ENCODE assay signal across 30 cellular contexts in the genomic region with DNA sequence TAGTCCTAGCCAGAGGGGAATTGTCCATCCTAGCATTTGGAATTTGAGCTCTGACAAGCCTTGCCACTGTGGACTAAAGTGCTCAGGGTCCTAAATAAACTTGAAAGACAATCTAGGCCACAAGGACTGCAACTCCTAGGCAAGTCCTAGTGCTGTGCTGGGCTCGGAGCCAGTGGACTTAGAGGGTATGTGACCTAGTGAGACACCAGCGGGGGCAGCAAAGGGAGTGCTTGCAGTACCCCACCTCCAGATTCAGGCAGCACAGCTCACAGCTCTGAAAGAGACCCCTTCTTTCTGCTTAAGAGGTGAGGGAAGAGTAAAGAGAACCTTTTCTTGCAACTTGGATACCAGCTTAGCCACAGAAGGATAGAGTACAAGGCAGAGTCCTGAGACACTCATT.
"Had no signal": no experiment of that assay in that cellular context is flagged by ENCODE, and none has a peak within 500 bp of the region (broad histone marks: within the 10 kb centered on the region; RNA-seq: fewer than 3 reads in every experiment).

No MANE protein-coding gene starts in this region.

- H3K27ac ChIP-seq: ovary, parathyroid adenoma, psoas muscle, right lobe of liver, sigmoid colon, suprapubic skin, testis, tibial artery, transverse colon, upper lobe of right lung, uterus had no signal

- H3K27ac Mint-ChIP-seq: naive thymus-derived CD8-positive, alpha-beta T cell; natural killer cell treated with Interleukin-12 subunit alpha and Interleukin-12 subunit beta and Interleukin-15 and Interleukin-18, amount 100 ng/mL, for 72 hours; nephron progenitor cell; progenitor cell of endocrine pancreas; stimulated activated memory B cell treated with anti-CD40 and anti-IgM and Interleukin-4, amounts not matched to agents 10 μg/mL and 1 μg/mL and 100 μg/mL, for 72 hours; stimulated activated naive CD8-positive, alpha-beta T cell treated with anti-CD3 and anti-CD28 coated beads, Interleukin-15, amount 100 ng/mL, for 72 hours; type B pancreatic cell had no signal

- DNase-seq: naive thymus-derived CD8-positive, alpha-beta T cell; nephron progenitor cell; occipital lobe; ovary; posterior cingulate gyrus; psoas muscle; right cardiac atrium; right lobe of liver; sigmoid colon; small intestine; stimulated activated CD4-positive, alpha-beta T cell treated with anti-CD3 and anti-CD28 coated beads, Interleukin-15, amount 100 ng/mL, for 24 hours; stimulated activated CD4-positive, alpha-beta T cell treated with anti-CD3 and anti-CD28 coated beads, Interleukin-2, amount 100 ng/mL, for 24 hours; stimulated activated CD4-positive, alpha-beta T cell treated with anti-CD3 and anti-CD28 coated beads, Interleukin-2, amount 100 ng/mL, for 48 hours; stimulated activated CD4-positive, alpha-beta T cell treated with anti-CD3 and anti-CD28 coated beads, Interleukin-4, amount 100 ng/mL, for 24 hours; stimulated activated naive CD4-positive, alpha-beta T cell; stimulated activated naive CD8-positive, alpha-beta T cell treated with anti-CD3 and anti-CD28 coated beads, Interleukin-15, amount 100 ng/mL, for 72 hours; stimulated activated naive CD8-positive, alpha-beta T cell treated with anti-CD3 and anti-CD28 coated beads, Interleukin-15, Interleukin-2, amounts not matched to agents 100 U/mL and 50 U/mL, for 24 hours; substantia nigra; testis; tibial artery; transverse colon; upper lobe of right lung; uterus had no signal

- H3K9ac ChIP-seq: parathyroid adenoma had no signal

- H3K4me1 ChIP-seq: parathyroid adenoma, psoas muscle, right lobe of liver, sigmoid colon, suprapubic skin, testis, tibial artery, transverse colon, upper lobe of right lung, uterus had no signal

- H3K36me3 Mint-ChIP-seq: natural killer cell treated with Interleukin-12 subunit alpha and Interleukin-12 subunit beta and Interleukin-15 and Interleukin-18, amount 100 ng/mL, for 72 hours; stimulated activated memory B cell treated with anti-CD40 and anti-IgM and Interleukin-4, amounts not matched to agents 10 μg/mL and 1 μg/mL and 100 μg/mL, for 72 hours had no signal

- H2AFZ ChIP-seq: parathyroid adenoma had no signal

- H3K4me3 Mint-ChIP-seq: naive thymus-derived CD8-positive, alpha-beta T cell; natural killer cell treated with Interleukin-12 subunit alpha and Interleukin-12 subunit beta and Interleukin-15 and Interleukin-18, amount 100 ng/mL, for 72 hours; nephron progenitor cell; neural crest cell; stimulated activated memory B cell treated with anti-CD40 and anti-IgM and Interleukin-4, amounts not matched to agents 10 μg/mL and 1 μg/mL and 100 μg/mL, for 72 hours; stimulated activated naive CD8-positive, alpha-beta T cell treated with anti-CD3 and anti-CD28 coated beads, Interleukin-15, amount 100 ng/mL, for 72 hours; type B pancreatic cell had no signal

- H3K79me2 ChIP-seq: parathyroid adenoma had no signal

- H3K4me1 Mint-ChIP-seq: stimulated activated naive CD8-positive, alpha-beta T cell treated with anti-CD3 and anti-CD28 coated beads, Interleukin-15, amount 100 ng/mL, for 72 hours had no signal

- ATAC-seq: naive thymus-derived CD8-positive, alpha-beta T cell; natural killer cell treated with Interleukin-12 subunit alpha and Interleukin-12 subunit beta and Interleukin-15 and Interleukin-18, amount 100 ng/mL, for 72 hours; psoas muscle; right cardiac atrium; right lobe of liver; stimulated activated memory B cell treated with anti-CD40 and anti-IgM and Interleukin-4, amounts not matched to agents 10 μg/mL and 1 μg/mL and 100 μg/mL, for 72 hours; stimulated activated naive CD8-positive, alpha-beta T cell treated with anti-CD3 and anti-CD28 coated beads, Interleukin-15, amount 100 ng/mL, for 72 hours; stimulated activated naive CD8-positive, alpha-beta T cell treated with anti-CD3 and anti-CD28 coated beads, Interleukin-15, Interleukin-2, amounts not matched to agents 100 U/mL and 50 U/mL, for 24 hours; upper lobe of right lung had no signal

- H3K9me3 Mint-ChIP-seq: naive thymus-derived CD8-positive, alpha-beta T cell; natural killer cell treated with Interleukin-12 subunit alpha and Interleukin-12 subunit beta and Interleukin-15 and Interleukin-18, amount 100 ng/mL, for 72 hours; stimulated activated memory B cell treated with anti-CD40 and anti-IgM and Interleukin-4, amounts not matched to agents 10 μg/mL and 1 μg/mL and 100 μg/mL, for 72 hours; stimulated activated naive CD8-positive, alpha-beta T cell treated with anti-CD3 and anti-CD28 coated beads, Interleukin-15, amount 100 ng/mL, for 72 hours; type B pancreatic cell had no signal

- H3K36me3 ChIP-seq: ovary, right lobe of liver, sigmoid colon, transverse colon, upper lobe of right lung, uterus had no signal

- H3K4me3 ChIP-seq: ovary, psoas muscle, right lobe of liver, sigmoid colon, suprapubic skin, testis, tibial artery, transverse colon, upper lobe of right lung, uterus had no signal

- H3K9me3 ChIP-seq: ovary, psoas muscle, right lobe of liver, sigmoid colon, suprapubic skin, testis, tibial artery, transverse colon, upper lobe of right lung, uterus had no signal

- H3K27me3 ChIP-seq: ovary, right lobe of liver, sigmoid colon, suprapubic skin, testis, tibial artery, transverse colon, upper lobe of right lung, uterus had no signal

- H3K27me3 Mint-ChIP-seq: naive thymus-derived CD8-positive, alpha-beta T cell; natural killer cell treated with Interleukin-12 subunit alpha and Interleukin-12 subunit beta and Interleukin-15 and Interleukin-18, amount 100 ng/mL, for 72 hours; progenitor cell of endocrine pancreas; stimulated activated memory B cell treated with anti-CD40 and anti-IgM and Interleukin-4, amounts not matched to agents 10 μg/mL and 1 μg/mL and 100 μg/mL, for 72 hours; stimulated activated naive CD8-positive, alpha-beta T cell treated with anti-CD3 and anti-CD28 coated beads, Interleukin-15, amount 100 ng/mL, for 72 hours; type B pancreatic cell had no signal
